In genomic region chr9:120730661-120731514, GRCh38 we compare ENCODE assay signal across 10 cellular contexts. TPM values are rescaled to one million over a fixed set of nuclear protein-coding genes. Genes with fewer than 3 reads are reported as not detected.
DNase-seq lines count a peak whose midpoint lies in the region; FAIRE-seq and TF ChIP-seq lines count a peak whose summit lies in the region.
"Had no signal": no experiment of that assay in that cellular context is flagged by ENCODE, and none has a peak within 500 bp of the region (broad histone marks: within the 10 kb centered on the region; RNA-seq: fewer than 3 reads in every experiment).

No MANE protein-coding gene starts in this region.

- TF ChIP-seq CTCF in ascending aorta (IDR thresholded peaks at IDR 0.05): no peak

- intact Hi-C loops in ascending aorta (cut with DNase I): loop anchor here (10.0 kb wide), 1 partner anchor 204 kb away; no protein-coding TSS in a partner anchor

- DNase-seq in NCI-H146 (lab: John Stamatoyannopoulos, UW) (peak; percentile 52), NCI-H146 treated with DMSO at 0.1 percent for 48 hours (lab: John Stamatoyannopoulos, UW; ENCODE audit: unreplicated experiment) (no peak), ascending aorta (ENCODE audit: low spot score in 2 of 2) (peak in 1 of 2 donors; percentile 82), iPS-NIHi11 (ENCODE audit: low spot score) (peak; percentile 63), urothelium cell line (ENCODE audit: low spot score) (peak; percentile 75), amygdala (lab: John Stamatoyannopoulos, UW) (no peak)
- no peak for DNase-seq in activated naive CD4-positive, alpha-beta T cell treated with Interleukin-2 at 50 U/mL for 16 hours
- DNase-seq in stimulated activated CD4-positive, alpha-beta T cell treated with anti-CD3 and anti-CD28 coated beads, Interleukin-1b, Interleukin-23, amount 100 ng/mL, for 48 hours: no peak
- DNase-seq: T-helper 1 cell had no signal

- no peaks in the 10 kb centered on the region for H3K9me3 ChIP-seq in ascending aorta

- H3K27me3 ChIP-seq in ascending aorta: no peaks in the 10 kb centered on the region

- H3K4me3 ChIP-seq in ascending aorta: no peak overlapping the region

- peak overlapping the region; percentile 68 to 85 for H3K27ac ChIP-seq in ascending aorta

- H3K36me3 ChIP-seq in ascending aorta: no peaks in the 10 kb centered on the region

- H3K4me1 ChIP-seq in ascending aorta: peaks cover 7 to 24% of the 10 kb centered on the region in 2 donors

- no peak for FAIRE-seq in urothelium cell line (lab: Jason Lieb, UNC)
- FAIRE-seq: A204.1 had no signal

RNA-seq across cellular contexts. Expression of gene MEGF9, which starts 16.6 kb away (rescaled TPM):
- 14.3 TPM for total RNA-seq in ascending aorta

Comparison
In these comparisons a context has a peak if more than half of its experiments do, and no peak if none do; other contexts are left out.
1. DNase-seq: peak in NCI-H146 (single experiment), iPS-NIHi11 (single experiment) and urothelium cell line (single experiment); none in NCI-H146 treated with DMSO at 0.1 percent for 48 hours (single experiment), activated naive CD4-positive, alpha-beta T cell treated with Interleukin-2 at 50 U/mL for 16 hours (single experiment), amygdala (0 of 56) and stimulated activated CD4-positive, alpha-beta T cell treated with anti-CD3 and anti-CD28 coated beads, Interleukin-1b, Interleukin-23, amount 100 ng/mL, for 48 hours (single experiment).